In the genomic region with DNA sequence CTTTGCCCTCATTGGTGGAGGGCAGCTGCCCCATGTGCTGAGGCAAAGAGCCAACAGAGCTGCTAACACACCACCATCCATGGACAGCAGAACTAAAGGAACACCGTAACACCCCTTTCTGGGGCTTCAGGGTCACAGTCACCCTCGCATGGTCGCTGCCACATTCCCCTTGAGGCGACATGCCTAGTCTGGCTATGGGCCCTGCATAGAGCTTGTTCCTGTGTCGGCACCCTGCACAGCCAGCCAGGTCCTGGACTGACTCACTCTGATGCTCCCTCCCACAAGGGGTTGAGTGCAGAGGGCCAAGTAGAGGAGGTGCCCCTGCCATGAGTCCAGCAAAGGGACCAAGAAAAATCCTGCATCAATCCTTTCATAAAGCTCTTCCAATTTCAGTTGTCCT, we compare ENCODE assay signal across 28 cellular contexts.
"Had no signal": no experiment of that assay in that cellular context is flagged by ENCODE, and none has a peak within 500 bp of the region (broad histone marks: within the 10 kb centered on the region; RNA-seq: fewer than 3 reads in every experiment).

No MANE protein-coding gene starts in this region.

- H3K9me3 ChIP-seq: lower lobe of right lung, mucosa of descending colon, pancreas, prostate gland, stomach, testis, thyroid gland, transverse colon, upper lobe of left lung, vagina had no signal

- H3K27ac ChIP-seq: hepatocyte, lower lobe of right lung, pancreas, prostate gland, skin epidermis, stomach, testis, thyroid gland, transverse colon, upper lobe of left lung, vagina had no signal

- H3K4me3 ChIP-seq: hepatocyte, lower lobe of right lung, mucosa of descending colon, pancreas, prostate gland, skin epidermis, stomach, testis, thyroid gland, transverse colon, upper lobe of left lung, vagina had no signal

- H3K4me2 ChIP-seq: hepatocyte had no signal

- H3K27me3 ChIP-seq: hepatocyte, pancreas, stomach, testis, thyroid gland, transverse colon, upper lobe of left lung, vagina had no signal

- ATAC-seq: left cardiac atrium; left lobe of liver; lower lobe of right lung; mucosa of descending colon; naive thymus-derived CD4-positive, alpha-beta T cell; natural killer cell treated with Interleukin-12 subunit alpha and Interleukin-12 subunit beta and Interleukin-15 and Interleukin-18, amount 100 ng/mL, for 72 hours; pancreas; right cardiac atrium; sciatic nerve; stimulated activated naive B cell treated with anti-CD40 and anti-IgM and Interleukin-4, amounts not matched to agents 10 μg/mL and 1 μg/mL and 100 μg/mL, for 72 hours; stimulated activated naive CD8-positive, alpha-beta T cell treated with anti-CD3 and anti-CD28 coated beads, Interleukin-15, Interleukin-2, amounts not matched to agents 100 U/mL and 50 U/mL, for 24 hours had no signal

- DNase-seq: kidney glomerular epithelial cell; left cardiac atrium; lower lobe of right lung; midbrain; mucosa of descending colon; naive thymus-derived CD4-positive, alpha-beta T cell; nucleus accumbens; pancreas; retina; right cardiac atrium; stimulated activated CD4-positive, alpha-beta T cell treated with anti-CD3 and anti-CD28 coated beads, Interleukin-12 subunit alpha, Interleukin-12 subunit beta, amount 100 ng/mL, for 4 hours; stimulated activated CD4-positive, alpha-beta T cell treated with anti-CD3 and anti-CD28 coated beads, Interleukin-15, amount 100 ng/mL, for 24 hours; stimulated activated CD4-positive, alpha-beta T cell treated with anti-CD3 and anti-CD28 coated beads, Interleukin-2, amount 100 ng/mL, for 24 hours; stimulated activated CD4-positive, alpha-beta T cell treated with anti-CD3 and anti-CD28 coated beads, Interleukin-4, amount 100 ng/mL, for 1 hour; stimulated activated naive B cell treated with anti-CD40 and anti-IgM and Interleukin-4, amounts not matched to agents 10 μg/mL and 1 μg/mL and 100 μg/mL, for 72 hours; stimulated activated naive CD8-positive, alpha-beta T cell treated with anti-CD3 and anti-CD28 coated beads, Interleukin-15, Interleukin-2, amounts not matched to agents 100 U/mL and 50 U/mL, for 24 hours; stomach; testis; thyroid gland; transverse colon; upper lobe of left lung had no signal

- H3K36me3 ChIP-seq: lower lobe of right lung, pancreas, prostate gland, stomach, thyroid gland, transverse colon, upper lobe of left lung, vagina had no signal

- H2AFZ ChIP-seq: hepatocyte had no signal

- H3K4me1 ChIP-seq: lower lobe of right lung, pancreas, prostate gland, stomach, testis, thyroid gland, transverse colon, upper lobe of left lung, vagina had no signal
